In genomic region chr12:132403636-132404434, GRCh38 we compare ENCODE assay signal across 14 cellular contexts.
DNase-seq lines count a peak whose midpoint lies in the region; ATAC-seq and TF ChIP-seq lines count a peak whose summit lies in the region.
"Had no signal": no experiment of that assay in that cellular context is flagged by ENCODE, and none has a peak within 500 bp of the region (broad histone marks: within the 10 kb centered on the region; RNA-seq: fewer than 3 reads in every experiment).

No MANE protein-coding gene starts in this region.

- no peak for TF ChIP-seq EP300 in sigmoid colon (IDR thresholded peaks at IDR 0.05)

- DNase-seq in Right ventricle myocardium inferior (ENCODE audit: missing footprints): peak; percentile 44
- DNase-seq in heart right ventricle: no peak
- DNase-seq in RWPE2 (ENCODE audit: low spot score): peak; percentile 51
- DNase-seq in right cardiac atrium: peak; percentile 5 to 59 (median 47)
- DNase-seq in sigmoid colon: peak; percentile 53
- DNase-seq in stimulated activated CD4-positive, alpha-beta T cell treated with anti-CD3 and anti-CD28 coated beads, Interleukin-4, amount 100 ng/mL, for 24 hours: no peak
- no peak for DNase-seq in NCI-H146 treated with DMSO at 0.1 percent for 48 hours (lab: John Stamatoyannopoulos, UW; ENCODE audit: unreplicated experiment)
- DNase-seq: CD8-positive, alpha-beta T cell; COR-L47; DND-41; GDM1; HFFc6 had no signal

- H3K36me3 ChIP-seq in heart right ventricle (no peaks in the 10 kb centered on the region), RWPE2 (ENCODE audit: low read depth) (no peaks in the 10 kb centered on the region), sigmoid colon (no peaks in the 10 kb centered on the region)
- H3K36me3 ChIP-seq: HAP-1 had no signal

- 80 to 81% methylated on average over 35 of the region's 35 CpGs for WGBS in heart right ventricle, 2 donors
- WGBS in right cardiac atrium: 77% methylated on average over 35 of the region's 35 CpGs
- 75 to 85% methylated on average over 35 of the region's 35 CpGs for WGBS in sigmoid colon, 2 donors

- H3K27me3 ChIP-seq in heart right ventricle (peaks cover 13 to 92% (median 80%) of the 10 kb centered on the region in 7 donors), RWPE2 (ENCODE audit: insufficient read depth, poor library complexity, severe bottlenecking) (peaks cover 33% of the 10 kb centered on the region), right cardiac atrium (ENCODE audit: control insufficient read depth, insufficient read depth) (no peaks in the 10 kb centered on the region), sigmoid colon (peaks cover 7 to 99% (median 56%) of the 10 kb centered on the region in 3 donors)

- no peak overlapping the region for H3K4me3 ChIP-seq in heart right ventricle
- no peak overlapping the region for H3K4me3 ChIP-seq in RWPE2 (ENCODE audit: severe bottlenecking)
- no peak overlapping the region for H3K4me3 ChIP-seq in right cardiac atrium (ENCODE audit: low read length)
- no peak overlapping the region for H3K4me3 ChIP-seq in sigmoid colon
- H3K4me3 ChIP-seq: HAP-1 had no signal

- intact Hi-C loops in Right ventricle myocardium inferior (cut with DNase I): no loop called here
- intact Hi-C loops in heart right ventricle (cut with DNase I): no loop called here
- intact Hi-C loops in right cardiac atrium (cut with DNase I): no loop called here
- intact Hi-C loops in sigmoid colon (cut with DNase I): no loop called here

- TF ChIP-seq POLR2A in sigmoid colon (IDR thresholded peaks at IDR 0.05): no peak

- H3K9me3 ChIP-seq in heart right ventricle (no peaks in the 10 kb centered on the region), RWPE2 (ENCODE audit: severe bottlenecking) (no peaks in the 10 kb centered on the region), right cardiac atrium (ENCODE audit: control insufficient read depth, low read length) (no peaks in the 10 kb centered on the region), sigmoid colon (no peaks in the 10 kb centered on the region)
- H3K9me3 ChIP-seq: HAP-1 had no signal

- ATAC-seq in Right ventricle myocardium inferior (no peak), heart right ventricle (no peak), RWPE2 (ENCODE audit: low read depth) (no peak), right cardiac atrium (no peak)
- ATAC-seq: CD8-positive, alpha-beta T cell had no signal

- H3K4me1 ChIP-seq in heart right ventricle (peaks cover 0 to 6% (median 0%) of the 10 kb centered on the region in 9 donors), RWPE2 (ENCODE audit: insufficient read depth, poor library complexity, severe bottlenecking) (no peaks in the 10 kb centered on the region), right cardiac atrium (ENCODE audit: control insufficient read depth, insufficient read depth, low read length) (no peaks in the 10 kb centered on the region), sigmoid colon (no peaks in the 10 kb centered on the region)
- H3K4me1 ChIP-seq: HAP-1 had no signal

- TF ChIP-seq CTCF in heart right ventricle (IDR thresholded peaks at IDR 0.05): no peak
- no peak for TF ChIP-seq CTCF in RWPE2 (IDR thresholded peaks at IDR 0.05; ENCODE audit: poor library complexity, severe bottlenecking)
- TF ChIP-seq CTCF in sigmoid colon (IDR thresholded peaks at IDR 0.05): no peak

- no peak overlapping the region for H3K27ac ChIP-seq in heart right ventricle
- no peak overlapping the region for H3K27ac ChIP-seq in RWPE2 (ENCODE audit: poor library complexity, severe bottlenecking)
- no peak overlapping the region for H3K27ac ChIP-seq in right cardiac atrium (ENCODE audit: low read length)
- H3K27ac ChIP-seq in sigmoid colon: no peak overlapping the region
- H3K27ac ChIP-seq: 22Rv1 had no signal

Comparison
In these comparisons a context has a peak if more than half of its experiments do, and no peak if none do; other contexts are left out.
1. DNase-seq: peak in Right ventricle myocardium inferior (single experiment), RWPE2 (single experiment), right cardiac atrium (3 of 3) and sigmoid colon (single experiment); none in heart right ventricle (0 of 2), stimulated activated CD4-positive, alpha-beta T cell treated with anti-CD3 and anti-CD28 coated beads, Interleukin-4, amount 100 ng/mL, for 24 hours (single experiment) and NCI-H146 treated with DMSO at 0.1 percent for 48 hours (single experiment).